Comparison of ENCODE assay signal across 10 cellular contexts in genomic region chr7:4774007-4774406, GRCh38. TPM values are rescaled to one million over a fixed set of nuclear protein-coding genes. Genes with fewer than 3 reads are reported as not detected.
DNase-seq lines count a peak whose midpoint lies in the region; ATAC-seq and TF ChIP-seq lines count a peak whose summit lies in the region.
"Had no signal": no experiment of that assay in that cellular context is flagged by ENCODE, and none has a peak within 500 bp of the region (broad histone marks: within the 10 kb centered on the region; RNA-seq: fewer than 3 reads in every experiment).

No MANE protein-coding gene starts in this region.

- TF ChIP-seq CTCF in mesothelial cell of epicardium (IDR thresholded peaks at IDR 0.05; ENCODE audit: unreplicated experiment) (no peak), vagina (IDR thresholded peaks at IDR 0.05) (no peak)

- H3K36me3 ChIP-seq in vagina: no peaks in the 10 kb centered on the region

- H3K4me1 Mint-ChIP-seq in stimulated activated naive CD8-positive, alpha-beta T cell treated with anti-CD3 and anti-CD28 coated beads, Interleukin-15, Interleukin-2, amounts not matched to agents 100 ng/mL and 50 ng/mL, for 24 hours (ENCODE audit: low read depth): peaks cover 46% of the 10 kb centered on the region
- peaks cover 31% of the 10 kb centered on the region for H3K4me1 Mint-ChIP-seq in activated T-helper 2 cell treated with anti-CD3 and anti-CD28 coated beads, Interferon-gamma antibody, Interleukin-2, Interleukin-4, amounts not matched to agents 10 μg/mL and 5 μg/mL and 100 μg/mL, durations not matched to agents 14 hours and 24 hours and 36 hours (ENCODE audit: low read depth)
- H3K4me1 Mint-ChIP-seq in mesothelial cell of epicardium: peaks cover 36% of the 10 kb centered on the region

- H3K4me3 ChIP-seq in vagina: no peak overlapping the region

- H3K9me3 Mint-ChIP-seq in stimulated activated naive CD8-positive, alpha-beta T cell treated with anti-CD3 and anti-CD28 coated beads, Interleukin-15, Interleukin-2, amounts not matched to agents 100 ng/mL and 50 ng/mL, for 24 hours: no peaks in the 10 kb centered on the region
- H3K9me3 Mint-ChIP-seq in activated T-helper 2 cell treated with anti-CD3 and anti-CD28 coated beads, Interferon-gamma antibody, Interleukin-2, Interleukin-4, amounts not matched to agents 10 μg/mL and 5 μg/mL and 100 μg/mL, durations not matched to agents 14 hours and 24 hours and 36 hours: no peaks in the 10 kb centered on the region
- no peaks in the 10 kb centered on the region for H3K9me3 Mint-ChIP-seq in mesothelial cell of epicardium

- H3K9me3 ChIP-seq in vagina: no peaks in the 10 kb centered on the region

- ATAC-seq in stimulated activated naive CD8-positive, alpha-beta T cell treated with anti-CD3 and anti-CD28 coated beads, Interleukin-15, Interleukin-2, amounts not matched to agents 100 U/mL and 50 U/mL, for 24 hours: no peak
- ATAC-seq in HG03571 (IDR thresholded peaks at IDR 0.05; ENCODE audit: unreplicated experiment): no peak
- ATAC-seq in HG02678 (IDR thresholded peaks at IDR 0.05; ENCODE audit: unreplicated experiment): no peak

- peak overlapping the region; percentile 96 for H3K27ac Mint-ChIP-seq in stimulated activated naive CD8-positive, alpha-beta T cell treated with anti-CD3 and anti-CD28 coated beads, Interleukin-15, Interleukin-2, amounts not matched to agents 100 ng/mL and 50 ng/mL, for 24 hours
- peak overlapping the region; percentile 96 for H3K27ac Mint-ChIP-seq in activated T-helper 2 cell treated with anti-CD3 and anti-CD28 coated beads, Interferon-gamma antibody, Interleukin-2, Interleukin-4, amounts not matched to agents 10 μg/mL and 5 μg/mL and 100 μg/mL, durations not matched to agents 14 hours and 24 hours and 36 hours
- H3K27ac Mint-ChIP-seq in mesothelial cell of epicardium: peak overlapping the region; percentile 99

- H3K27me3 ChIP-seq in vagina: no peaks in the 10 kb centered on the region

- no peak for DNase-seq in stimulated activated naive CD8-positive, alpha-beta T cell treated with anti-CD3 and anti-CD28 coated beads, Interleukin-15, Interleukin-2, amounts not matched to agents 100 U/mL and 50 U/mL, for 24 hours
- DNase-seq in activated T-helper 2 cell treated with anti-CD3 and anti-CD28 coated beads, Interferon-gamma antibody, Interleukin-2, Interleukin-4, amounts not matched to agents 10 μg/mL and 5 μg/mL and 100 μg/mL, durations not matched to agents 14 hours and 24 hours and 36 hours (ENCODE audit: low spot score): no peak
- DNase-seq in mesothelial cell of epicardium (ENCODE audit: low spot score in 2 of 2, unreplicated experiment in 2 of 2): no peak
- DNase-seq in vagina (ENCODE audit: extremely low spot score in 2 of 2): no peak
- no peak for DNase-seq in hepatic stellate cell (ENCODE audit: low spot score)
- DNase-seq: COR-L47, NCI-H187 had no signal

- intact Hi-C loops in activated T-helper 2 cell treated with anti-CD3 and anti-CD28 coated beads, Interferon-gamma antibody, Interleukin-2, Interleukin-4, amounts not matched to agents 10 μg/mL and 5 μg/mL and 100 μg/mL, durations not matched to agents 14 hours and 24 hours and 36 hours (cut with micrococcal nuclease): no loop called here
- intact Hi-C loops in vagina (cut with DNase I): no loop called here

- H3K36me3 Mint-ChIP-seq in stimulated activated naive CD8-positive, alpha-beta T cell treated with anti-CD3 and anti-CD28 coated beads, Interleukin-15, Interleukin-2, amounts not matched to agents 100 ng/mL and 50 ng/mL, for 24 hours (ENCODE audit: low read depth): peaks cover 9% of the 10 kb centered on the region
- peaks cover 22% of the 10 kb centered on the region for H3K36me3 Mint-ChIP-seq in activated T-helper 2 cell treated with anti-CD3 and anti-CD28 coated beads, Interferon-gamma antibody, Interleukin-2, Interleukin-4, amounts not matched to agents 10 μg/mL and 5 μg/mL and 100 μg/mL, durations not matched to agents 14 hours and 24 hours and 36 hours (ENCODE audit: low read depth)
- H3K36me3 Mint-ChIP-seq in mesothelial cell of epicardium: no peaks in the 10 kb centered on the region

- no peaks in the 10 kb centered on the region for H3K27me3 Mint-ChIP-seq in stimulated activated naive CD8-positive, alpha-beta T cell treated with anti-CD3 and anti-CD28 coated beads, Interleukin-15, Interleukin-2, amounts not matched to agents 100 ng/mL and 50 ng/mL, for 24 hours
- no peaks in the 10 kb centered on the region for H3K27me3 Mint-ChIP-seq in activated T-helper 2 cell treated with anti-CD3 and anti-CD28 coated beads, Interferon-gamma antibody, Interleukin-2, Interleukin-4, amounts not matched to agents 10 μg/mL and 5 μg/mL and 100 μg/mL, durations not matched to agents 14 hours and 24 hours and 36 hours (ENCODE audit: low read depth)
- H3K27me3 Mint-ChIP-seq in mesothelial cell of epicardium (ENCODE audit: low read depth): no peaks in the 10 kb centered on the region

- peaks cover 38% of the 10 kb centered on the region for H3K4me1 ChIP-seq in vagina

- H3K4me3 Mint-ChIP-seq in stimulated activated naive CD8-positive, alpha-beta T cell treated with anti-CD3 and anti-CD28 coated beads, Interleukin-15, Interleukin-2, amounts not matched to agents 100 ng/mL and 50 ng/mL, for 24 hours: peak overlapping the region; percentile 96
- H3K4me3 Mint-ChIP-seq in activated T-helper 2 cell treated with anti-CD3 and anti-CD28 coated beads, Interferon-gamma antibody, Interleukin-2, Interleukin-4, amounts not matched to agents 10 μg/mL and 5 μg/mL and 100 μg/mL, durations not matched to agents 14 hours and 24 hours and 36 hours (ENCODE audit: low read depth): peak overlapping the region; percentile 95
- H3K4me3 Mint-ChIP-seq in mesothelial cell of epicardium: peak overlapping the region; percentile 99

- peak overlapping the region; percentile 92 for H3K27ac ChIP-seq in vagina

- no peak for TF ChIP-seq POLR2A in vagina (IDR thresholded peaks at IDR 0.05)

RNA-seq across cellular contexts. Expression of gene AP5Z1, which starts 1.4 kb away (rescaled TPM):
- total RNA-seq in activated T-helper 2 cell treated with anti-CD3 and anti-CD28 coated beads, Interferon-gamma antibody, Interleukin-2, Interleukin-4, amounts not matched to agents 10 μg/mL and 5 μg/mL and 100 μg/mL, durations not matched to agents 14 hours and 24 hours and 36 hours: 41.5 and 45.9 TPM in 2 replicates
- total RNA-seq in mesothelial cell of epicardium (35.6 to 40.9 TPM (median 36.2 TPM) in 3 replicates), vagina (40.5 TPM)
